In the genomic region with DNA sequence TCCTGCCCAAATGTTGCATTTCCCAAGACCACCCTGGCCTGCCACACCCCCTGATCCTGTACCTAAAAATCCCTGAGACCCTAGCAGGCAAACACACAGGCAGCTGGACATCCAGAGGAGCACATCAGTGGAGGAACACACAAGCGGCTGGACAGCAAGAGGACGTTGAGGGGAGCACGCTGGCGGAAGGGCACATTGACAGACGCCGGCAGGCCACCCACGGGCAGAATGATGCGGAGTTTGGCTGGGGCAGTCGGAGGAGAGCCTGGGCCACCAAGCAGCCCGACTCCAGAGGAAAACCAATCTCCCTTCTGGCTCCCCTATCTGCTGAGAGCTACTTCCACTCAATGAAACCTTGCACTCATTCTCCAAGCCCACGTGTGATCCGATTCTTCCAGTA, we compare ENCODE assay signal across 32 cellular contexts. TPM values are rescaled to one million over a fixed set of nuclear protein-coding genes. Genes with fewer than 3 reads are reported as not detected.
"Had no signal": no experiment of that assay in that cellular context is flagged by ENCODE, and none has a peak within 500 bp of the region (broad histone marks: within the 10 kb centered on the region; RNA-seq: fewer than 3 reads in every experiment).

No MANE protein-coding gene starts in this region.

- H3K4me2 ChIP-seq: smooth muscle cell had no signal

- H3K9me3 Mint-ChIP-seq: dendritic cell treated with granulocyte-macrophage colony-stimulating factor and Interleukin-4, amounts not matched to agents 40 ng/mL and 50 ng/mL, for 4 days; endodermal cell; natural killer cell treated with Interleukin-12 subunit alpha and Interleukin-12 subunit beta and Interleukin-15 and Interleukin-18, amount 100 ng/mL, for 72 hours; neural crest cell; type B pancreatic cell had no signal

- H3K4me1 ChIP-seq: colonic mucosa, gastrocnemius medialis, left lung, lower lobe of right lung, prostate gland, right atrium auricular region, stomach, tibial artery had no signal

- H3K9me3 ChIP-seq: colonic mucosa, gastrocnemius medialis, left lung, lower lobe of right lung, prostate gland, right atrium auricular region, stomach, tibial artery had no signal

- H3K36me3 Mint-ChIP-seq: natural killer cell treated with Interleukin-12 subunit alpha and Interleukin-12 subunit beta and Interleukin-15 and Interleukin-18, amount 100 ng/mL, for 72 hours; type B pancreatic cell had no signal

- H3K27ac Mint-ChIP-seq: dendritic cell treated with granulocyte-macrophage colony-stimulating factor and Interleukin-4, amounts not matched to agents 40 ng/mL and 50 ng/mL, for 4 days; endodermal cell; natural killer cell treated with Interleukin-12 subunit alpha and Interleukin-12 subunit beta and Interleukin-15 and Interleukin-18, amount 100 ng/mL, for 72 hours; type B pancreatic cell had no signal

- ATAC-seq: esophagus mucosa; gastrocnemius medialis; left lung; lower lobe of right lung; natural killer cell treated with Interleukin-12 subunit alpha and Interleukin-12 subunit beta and Interleukin-15 and Interleukin-18, amount 100 ng/mL, for 72 hours; sciatic nerve had no signal

- H3K27me3 ChIP-seq: colonic mucosa, gastrocnemius medialis, left lung, right atrium auricular region, stomach, tibial artery had no signal

- DNase-seq: colonic mucosa; effector CD8-positive, alpha-beta T cell; foreskin fibroblast; gastrocnemius medialis; head of caudate nucleus; lower lobe of right lung; stimulated activated CD4-positive, alpha-beta T cell treated with anti-CD3 and anti-CD28 coated beads, Interleukin-12 subunit alpha, Interleukin-12 subunit beta, amount 100 ng/mL, for 4 hours; stimulated activated CD4-positive, alpha-beta T cell treated with anti-CD3 and anti-CD28 coated beads, Interleukin-1b, Interleukin-23, amount 100 ng/mL, for 48 hours; stimulated activated CD4-positive, alpha-beta T cell treated with anti-CD3 and anti-CD28 coated beads, Interleukin-4, amount 100 ng/mL, for 1 hour; stimulated activated CD8-positive, alpha-beta memory T cell treated with anti-CD3 and anti-CD28 coated beads, Interleukin-4, amount 100 ng/mL, for 48 hours; stimulated activated naive CD4-positive, alpha-beta T cell treated with Interleukin-2 at 50 U/mL for 16 hours; stomach; tibial artery had no signal

- H3K4me3 Mint-ChIP-seq: dendritic cell treated with granulocyte-macrophage colony-stimulating factor and Interleukin-4, amounts not matched to agents 40 ng/mL and 50 ng/mL, for 4 days; endodermal cell; natural killer cell treated with Interleukin-12 subunit alpha and Interleukin-12 subunit beta and Interleukin-15 and Interleukin-18, amount 100 ng/mL, for 72 hours; neural crest cell; type B pancreatic cell had no signal

- H3K4me3 ChIP-seq: colonic mucosa, gastrocnemius medialis, left lung, lower lobe of right lung, prostate gland, right atrium auricular region, smooth muscle cell, stomach, tibial artery had no signal

- H3K27ac ChIP-seq: colonic mucosa, epithelial cell of prostate, gastrocnemius medialis, left lung, lower lobe of right lung, prostate gland, right atrium auricular region, stomach, tibial artery had no signal

- H3K27me3 Mint-ChIP-seq: natural killer cell treated with Interleukin-12 subunit alpha and Interleukin-12 subunit beta and Interleukin-15 and Interleukin-18, amount 100 ng/mL, for 72 hours; type B pancreatic cell had no signal

- H3K36me3 ChIP-seq: colonic mucosa, lower lobe of right lung, prostate gland, right atrium auricular region had no signal

RNA-seq across cellular contexts. Expression of a gene that starts 47.7 kb away (rescaled TPM):
- total RNA-seq: cerebellum; esophagus mucosa; gastrocnemius medialis; glomerular endothelial cell; left lung; lower lobe of right lung; mononuclear cell; natural killer cell treated with Interleukin-12 subunit alpha and Interleukin-12 subunit beta and Interleukin-15 and Interleukin-18, amount 100 ng/mL, for 72 hours; neural crest cell; osteocyte; sciatic nerve; smooth muscle cell; subcutaneous adipose tissue; urinary bladder had no signal
- polyA plus RNA-seq: keratinocyte, smooth muscle cell, urinary bladder had no signal
